In genomic region chr18:44742741-44743311, GRCh38 we compare ENCODE assay signal across 1 cellular context.
TF ChIP-seq lines count a peak whose summit lies in the region.

No MANE protein-coding gene starts in this region.

TF ChIP-seq in HEK293, 187 proteins besides CTCF, POLR2A, EP300 and RAD21 (continued from another document and continues in another):
- TF ChIP-seq MZF1 (tag by site-specific recombination; IDR thresholded peaks at IDR 0.05; ENCODE audit: borderline replicate concordance) (no peak), ZNF692 (tag by site-specific recombination; IDR thresholded peaks at IDR 0.05) (0 out of 2 replicates have a peak, but pooled peaks have one; percentile 27), TCF7L2 (IDR thresholded peaks at IDR 0.05; ENCODE audit: borderline replicate concordance, low read depth, low read length) (no peak), REPIN1 (tag by site-specific recombination; IDR thresholded peaks at IDR 0.05; ENCODE audit: low read depth) (no peak), PRDM2 (tag by site-specific recombination; IDR thresholded peaks at IDR 0.05; ENCODE audit: borderline replicate concordance) (no peak), ZNF513 (tag by site-specific recombination; IDR thresholded peaks at IDR 0.05) (no peak), ZNF239 (tag by site-specific recombination; IDR thresholded peaks at IDR 0.05) (no peak), ZNF670 (tag by site-specific recombination; IDR thresholded peaks at IDR 0.05; ENCODE audit: low read depth) (no peak), OVOL3 (tag by site-specific recombination; IDR thresholded peaks at IDR 0.05) (0 out of 2 replicates have a peak, but pooled peaks have one; percentile 38), ZNF664 (tag by site-specific recombination; IDR thresholded peaks at IDR 0.05) (no peak), GLI4 (tag by site-specific recombination; IDR thresholded peaks at IDR 0.05) (no peak), ZBTB7A (tag by site-specific recombination; IDR thresholded peaks at IDR 0.05; ENCODE audit: low read depth) (no peak), ZNF626 (tag by site-specific recombination; IDR thresholded peaks at IDR 0.05) (no peak), ZNF585B (tag by site-specific recombination; IDR thresholded peaks at IDR 0.05) (0 out of 2 replicates have a peak, but pooled peaks have one; percentile 16), PATZ1 (tag by site-specific recombination; IDR thresholded peaks at IDR 0.05) (0 out of 2 replicates have a peak, but pooled peaks have one; percentile 15), ZXDB (tag by site-specific recombination; IDR thresholded peaks at IDR 0.05) (peak; percentile 61; the same call in 1 of the 2 replicates), TSHZ1 (tag by site-specific recombination; IDR thresholded peaks at IDR 0.05; ENCODE audit: borderline replicate concordance) (no peak), ZNF776 (tag by site-specific recombination; IDR thresholded peaks at IDR 0.05; ENCODE audit: borderline replicate concordance) (no peak), ZNF133 (tag by site-specific recombination; IDR thresholded peaks at IDR 0.05) (no peak), ZNF449 (tag by site-specific recombination; IDR thresholded peaks at IDR 0.05) (no peak), ZSCAN23 (tag by site-specific recombination; IDR thresholded peaks at IDR 0.05) (no peak), ZNF621 (tag by site-specific recombination; IDR thresholded peaks at IDR 0.05) (no peak), ZNF404 (tag by site-specific recombination; IDR thresholded peaks at IDR 0.05) (no peak), ZNF521 (tag by site-specific recombination; IDR thresholded peaks at IDR 0.05) (no peak), ZNF26 (tag by site-specific recombination; IDR thresholded peaks at IDR 0.05) (no peak), ZNF18 (tag by site-specific recombination; IDR thresholded peaks at IDR 0.05) (no peak), ZNF580 (tag by site-specific recombination; IDR thresholded peaks at IDR 0.05) (peak; percentile 61; the same call in 1 of the 2 replicates), ELK4 (IDR thresholded peaks at IDR 0.05; ENCODE audit: borderline replicate concordance, low read depth, low read length) (no peak), ZNF324 (tag by site-specific recombination; IDR thresholded peaks at IDR 0.05) (no peak), KLF17 (tag by site-specific recombination; IDR thresholded peaks at IDR 0.05) (no peak), MEIS1 (CRISPR knock-in tag; IDR thresholded peaks at IDR 0.05; ENCODE audit: borderline replicate concordance) (no peak), ZNF423 (tag by site-specific recombination; IDR thresholded peaks at IDR 0.05) (no peak)
